ENCODE assay signal across 1 cellular context in genomic region chr17:193841-194806, GRCh38.
TF ChIP-seq lines count a peak whose summit lies in the region.

No MANE protein-coding gene starts in this region.

TF ChIP-seq in HepG2, 621 proteins besides CTCF, POLR2A, EP300 and RAD21 (continued from another document):
- TF ChIP-seq GMEB1 (CRISPR knock-in tag; IDR thresholded peaks at IDR 0.05; ENCODE audit: borderline replicate concordance): no peak
- no peak for TF ChIP-seq ZNF75D (CRISPR knock-in tag; IDR thresholded peaks at IDR 0.05; ENCODE audit: borderline replicate concordance)
- TF ChIP-seq, protein P1, sequence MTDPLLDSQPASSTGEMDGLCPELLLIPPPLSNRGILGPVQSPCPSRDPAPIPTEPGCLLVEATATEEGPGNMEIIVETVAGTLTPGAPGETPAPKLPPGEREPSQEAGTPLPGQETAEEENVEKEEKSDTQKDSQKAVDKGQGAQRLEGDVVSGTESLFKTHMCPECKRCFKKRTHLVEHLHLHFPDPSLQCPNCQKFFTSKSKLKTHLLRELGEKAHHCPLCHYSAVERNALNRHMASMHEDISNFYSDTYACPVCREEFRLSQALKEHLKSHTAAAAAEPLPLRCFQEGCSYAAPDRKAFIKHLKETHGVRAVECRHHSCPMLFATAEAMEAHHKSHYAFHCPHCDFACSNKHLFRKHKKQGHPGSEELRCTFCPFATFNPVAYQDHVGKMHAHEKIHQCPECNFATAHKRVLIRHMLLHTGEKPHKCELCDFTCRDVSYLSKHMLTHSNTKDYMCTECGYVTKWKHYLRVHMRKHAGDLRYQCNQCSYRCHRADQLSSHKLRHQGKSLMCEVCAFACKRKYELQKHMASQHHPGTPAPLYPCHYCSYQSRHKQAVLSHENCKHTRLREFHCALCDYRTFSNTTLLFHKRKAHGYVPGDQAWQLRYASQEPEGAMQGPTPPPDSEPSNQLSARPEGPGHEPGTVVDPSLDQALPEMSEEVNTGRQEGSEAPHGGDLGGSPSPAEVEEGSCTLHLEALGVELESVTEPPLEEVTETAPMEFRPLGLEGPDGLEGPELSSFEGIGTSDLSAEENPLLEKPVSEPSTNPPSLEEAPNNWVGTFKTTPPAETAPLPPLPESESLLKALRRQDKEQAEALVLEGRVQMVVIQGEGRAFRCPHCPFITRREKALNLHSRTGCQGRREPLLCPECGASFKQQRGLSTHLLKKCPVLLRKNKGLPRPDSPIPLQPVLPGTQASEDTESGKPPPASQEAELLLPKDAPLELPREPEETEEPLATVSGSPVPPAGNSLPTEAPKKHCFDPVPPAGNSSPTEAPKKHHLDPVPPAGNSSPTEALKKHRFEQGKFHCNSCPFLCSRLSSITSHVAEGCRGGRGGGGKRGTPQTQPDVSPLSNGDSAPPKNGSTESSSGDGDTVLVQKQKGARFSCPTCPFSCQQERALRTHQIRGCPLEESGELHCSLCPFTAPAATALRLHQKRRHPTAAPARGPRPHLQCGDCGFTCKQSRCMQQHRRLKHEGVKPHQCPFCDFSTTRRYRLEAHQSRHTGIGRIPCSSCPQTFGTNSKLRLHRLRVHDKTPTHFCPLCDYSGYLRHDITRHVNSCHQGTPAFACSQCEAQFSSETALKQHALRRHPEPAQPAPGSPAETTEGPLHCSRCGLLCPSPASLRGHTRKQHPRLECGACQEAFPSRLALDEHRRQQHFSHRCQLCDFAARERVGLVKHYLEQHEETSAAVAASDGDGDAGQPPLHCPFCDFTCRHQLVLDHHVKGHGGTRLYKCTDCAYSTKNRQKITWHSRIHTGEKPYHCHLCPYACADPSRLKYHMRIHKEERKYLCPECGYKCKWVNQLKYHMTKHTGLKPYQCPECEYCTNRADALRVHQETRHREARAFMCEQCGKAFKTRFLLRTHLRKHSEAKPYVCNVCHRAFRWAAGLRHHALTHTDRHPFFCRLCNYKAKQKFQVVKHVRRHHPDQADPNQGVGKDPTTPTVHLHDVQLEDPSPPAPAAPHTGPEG (CRISPR knock-in tag; IDR thresholded peaks at IDR 0.05): no peak
- 0 out of 2 replicates have a peak, but pooled peaks have one; percentile 25 for TF ChIP-seq KDM6A (CRISPR knock-in tag; IDR thresholded peaks at IDR 0.05; ENCODE audit: low read depth)
- TF ChIP-seq MEIS1 (CRISPR knock-in tag; IDR thresholded peaks at IDR 0.05; ENCODE audit: borderline replicate concordance): peak; percentile 34; the same call in 1 of the 2 replicates
- peak; percentile 61; the same call in 1 of the 2 replicates for TF ChIP-seq ARID4A (CRISPR knock-in tag; IDR thresholded peaks at IDR 0.05; ENCODE audit: borderline replicate concordance)
- no peak for TF ChIP-seq ZNF12 (CRISPR knock-in tag; IDR thresholded peaks at IDR 0.05)
- no peak for TF ChIP-seq SUZ12 (IDR thresholded peaks at IDR 0.05; ENCODE audit: low read depth, low read length)
- TF ChIP-seq ZNF773 (CRISPR knock-in tag; IDR thresholded peaks at IDR 0.05; ENCODE audit: borderline replicate concordance): no peak
- no peak for TF ChIP-seq ZNF260 (CRISPR knock-in tag; IDR thresholded peaks at IDR 0.05; ENCODE audit: borderline replicate concordance, low read depth)
- TF ChIP-seq YEATS2 (CRISPR knock-in tag; IDR thresholded peaks at IDR 0.05; ENCODE audit: borderline replicate concordance): no peak
- TF ChIP-seq HMGA1 (CRISPR knock-in tag; conservative IDR thresholded peaks at IDR 0.05): no peak
- peak; percentile 50; the same call in 1 of the 2 replicates for TF ChIP-seq ZNF350 (CRISPR knock-in tag; IDR thresholded peaks at IDR 0.05; ENCODE audit: borderline replicate concordance, low read depth)
- no peak for TF ChIP-seq IRX3 (CRISPR knock-in tag; IDR thresholded peaks at IDR 0.05; ENCODE audit: borderline replicate concordance, low read depth)
- TF ChIP-seq ZNF704 (CRISPR knock-in tag; IDR thresholded peaks at IDR 0.05; ENCODE audit: borderline replicate concordance): no peak
- TF ChIP-seq ZBTB20 (CRISPR knock-in tag; IDR thresholded peaks at IDR 0.05; ENCODE audit: borderline replicate concordance, low read depth): no peak
- no peak for TF ChIP-seq CENPT (CRISPR knock-in tag; IDR thresholded peaks at IDR 0.05; ENCODE audit: low read depth)
- no peak for TF ChIP-seq HNRNPH1 (optimal IDR thresholded peaks at IDR 0.05; ENCODE audit: low read depth, low read length)
- no peak for TF ChIP-seq ZNF724P (CRISPR knock-in tag; IDR thresholded peaks at IDR 0.05; ENCODE audit: borderline replicate concordance)
- 0 out of 2 replicates have a peak, but pooled peaks have one; percentile 10 for TF ChIP-seq ZNF333 (CRISPR knock-in tag; IDR thresholded peaks at IDR 0.05; ENCODE audit: borderline replicate concordance)
- TF ChIP-seq RAD51 (IDR thresholded peaks at IDR 0.05; ENCODE audit: borderline replicate concordance): no peak
TF ChIP-seq in HepG2: peak in this region for 98.
